Comparison of ENCODE assay signal across 8 cellular contexts in the genomic region with DNA sequence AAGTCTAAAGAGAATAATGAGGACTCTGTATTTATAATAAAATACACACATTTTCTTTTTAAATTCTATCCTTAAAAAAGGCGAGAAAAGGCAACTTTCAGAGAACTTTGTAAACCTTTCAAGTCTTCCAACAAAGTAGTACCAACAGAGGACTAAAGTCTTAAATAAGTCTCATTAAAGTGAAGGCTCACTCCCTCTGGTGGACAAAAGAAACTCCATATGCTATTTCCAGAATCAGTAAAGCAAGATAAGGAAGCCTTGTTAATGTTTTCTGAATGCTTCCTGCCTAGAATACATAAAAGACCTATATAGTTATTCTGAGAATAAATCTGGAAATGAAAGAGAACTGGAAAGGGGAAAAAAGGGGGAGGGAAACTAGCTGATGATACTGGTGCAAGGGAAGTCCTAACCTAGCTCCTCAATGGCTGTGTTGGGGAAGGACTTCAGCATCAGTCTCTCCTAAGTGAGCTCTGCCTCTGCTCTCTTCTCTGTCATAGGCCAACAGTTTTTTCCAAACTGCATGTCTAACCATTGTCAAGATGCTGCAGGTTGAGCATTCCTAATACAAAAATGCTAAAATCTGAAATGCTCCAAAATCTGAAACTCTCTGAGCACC. TPM values are rescaled to one million over a fixed set of nuclear protein-coding genes. Genes with fewer than 3 reads are reported as not detected.
DNase-seq lines count a peak whose midpoint lies in the region; ATAC-seq, FAIRE-seq and TF ChIP-seq lines count a peak whose summit lies in the region.

No MANE protein-coding gene starts in this region.

- peaks cover 1% of the 10 kb centered on the region; the same call in 1 of the 2 replicates for H3K23me2 ChIP-seq in H1 (ENCODE audit: low read depth, low read length)

- H4K5ac ChIP-seq in H1 (ENCODE audit: insufficient read length, low read depth, low read length), result no peak overlapping the region

- CTCF ChIA-PET in H1 (lab: Charles Lee; ENCODE audit: partially characterized antibody), result interaction anchor here (0.6 to 3.0 kb wide), 20 partner anchors 11 to 233 kb away, joined by 3 to 27 read pairs (median 4); partner anchors contain the start of gene ZNF131

- H3K27me3 ChIP-seq in H1 (replicated peaks in 1 of 4; ENCODE audit: control insufficient read depth in 3 of 4, extremely low read depth in 1 of 4, insufficient read depth in 3 of 4, low read length in 3 of 4), result no peaks in the 10 kb centered on the region

- no peak overlapping the region for H4K91ac ChIP-seq in H1 (replicated peaks; ENCODE audit: insufficient read length, low read length)

- no peaks in the 10 kb centered on the region for H3K9me3 ChIP-seq in H1 (ENCODE audit: insufficient read depth in 2 of 2, low read depth in 1 of 2, low read length in 1 of 2)

- DNase-seq in NCI-H1417 (lab: John Stamatoyannopoulos, UW) (peak; percentile 28 to 77 (median 74)), NCI-H1417 treated with DMSO at 0.1 percent for 48 hours (lab: John Stamatoyannopoulos, UW) (no peak), MV-4-11 (lab: John Stamatoyannopoulos, UW) (peak; percentile 77), SK-MEL-5 (ENCODE audit: low read depth, low spot score) (peak; percentile 90), H1 (ENCODE audit: low read depth in 1 of 2, low spot score in 2 of 2) (no peak), naive B cell (peak; percentile 41), GOT3 (lab: John Stamatoyannopoulos, UW) (no peak)

- no peak overlapping the region for H3K18ac ChIP-seq in H1 (ENCODE audit: extremely low read depth, low read length)

- in situ Hi-C loops in SK-MEL-5 (cut with HindIII; ENCODE audit: low pct_unique_long_range_greater_than_20kb, low sequenced_read_pairs), result no loop called here

- H3K79me1 ChIP-seq in H1 (ENCODE audit: low read depth, low read length), result no peaks in the 10 kb centered on the region

- H3K36me3 ChIP-seq in H1 (ENCODE audit: control insufficient read depth in 2 of 4, insufficient read depth in 4 of 4, low read length in 3 of 4), result peaks cover 0 to 43% (median 4%) of the 10 kb centered on the region in 4 experiments; a peak in 3 of 8 replicates

- H2BK20ac ChIP-seq in H1 (ENCODE audit: low read length), result no peak overlapping the region

- peaks cover 26 to 42% of the 10 kb centered on the region in 2 experiments for H4K20me1 ChIP-seq in H1 (replicated peaks in 1 of 2; ENCODE audit: control insufficient read depth in 1 of 2, insufficient read depth in 2 of 2, low read length in 2 of 2)

- no peak overlapping the region for H2BK12ac ChIP-seq in H1 (ENCODE audit: low read depth, low read length)

- POLR2A ChIA-PET in H1 (lab: Charles Lee; ENCODE audit: partially characterized antibody), result interaction anchor here (1.0 kb wide), 1 partner anchor 10 kb away, joined by 3 read pairs; no protein-coding TSS in a partner anchor

- H3K4me1 ChIP-seq in H1 (replicated peaks in 1 of 4; ENCODE audit: control insufficient read depth in 3 of 4, insufficient read depth in 4 of 4, low read length in 3 of 4), result peaks cover 2 to 12% (median 8%) of the 10 kb centered on the region in 4 experiments; a peak in 6 of 7 replicates

- peak overlapping the region in 4 of 6 donors; percentile 1 to 55 (median 16) for H3K27ac Mint-ChIP-seq in naive B cell

- H3K9ac ChIP-seq in H1 (replicated peaks in 1 of 4; ENCODE audit: extremely low read depth in 1 of 4, low read depth in 3 of 4, low read length in 3 of 4), result no peak overlapping the region

- TF ChIP-seq EP300 in H1 (IDR thresholded peaks at IDR 0.05; ENCODE audit: borderline replicate concordance in 1 of 2, low read depth in 2 of 2, low read length in 2 of 2), result no peak

- 75% methylated on average over 1 of the region's 1 CpG; no CpG with 5 or more reads in 1 of the 2 experiments for WGBS in H1 (ENCODE audit: extremely low coverage in 1 of 2, insufficient coverage in 1 of 2, insufficient read length in 1 of 2, insufficient replicate concordance in 2 of 2, low coverage in 1 of 2, low lambda C conversion rate in 2 of 2, missing lambda C conversion rate in 1 of 2), 2 experiments

- H3K4ac ChIP-seq in H1 (replicated peaks; ENCODE audit: insufficient read length, low read depth, low read length), result no peak overlapping the region

- H3K27me3 Mint-ChIP-seq in naive B cell, result no peaks in the 10 kb centered on the region

- H3K4me2 ChIP-seq in H1 (ENCODE audit: insufficient read depth in 1 of 2, low read depth in 2 of 2, low read length in 2 of 2), result no peak overlapping the region

- no peak overlapping the region for H2BK5ac ChIP-seq in H1 (ENCODE audit: low read depth, low read length)

- H3K9me3 Mint-ChIP-seq in naive B cell, result no peaks in the 10 kb centered on the region

- H3K4me3 Mint-ChIP-seq in naive B cell, result peak overlapping the region in 1 of 8 donors; percentile 14

- FAIRE-seq in H1 (lab: Jason Lieb, UNC), result no peak

- H2BK15ac ChIP-seq in H1 (ENCODE audit: low read length), result no peak overlapping the region

- no peak overlapping the region for H3K23ac ChIP-seq in H1 (ENCODE audit: insufficient read length)

- H3K4me1 Mint-ChIP-seq in naive B cell, result peaks cover 27 to 65% (median 49%) of the 10 kb centered on the region in 3 donors

- ATAC-seq in GM21825 (IDR thresholded peaks at IDR 0.05; ENCODE audit: unreplicated experiment) (peak; percentile 57), naive B cell (ENCODE audit: low read depth in 2 of 2) (peak; percentile 70 to 79)

- no peak overlapping the region for H2AFZ ChIP-seq in H1 (ENCODE audit: low read length)

- H4K8ac ChIP-seq in H1 (ENCODE audit: extremely low read depth, insufficient read depth, low read length), result no peak overlapping the region

- no peak overlapping the region for H2AK5ac ChIP-seq in H1 (ENCODE audit: low read depth, low read length)

- H2BK120ac ChIP-seq in H1 (replicated peaks; ENCODE audit: low read depth, low read length), result no peak overlapping the region

- peak; percentile 39 to 43 for TF ChIP-seq RAD21 in H1 (IDR thresholded peaks at IDR 0.05 in 1 of 2, conservative IDR thresholded peaks at IDR 0.05 in 1 of 2; ENCODE audit: low read depth in 2 of 2, low read length in 2 of 2)

- H3K79me2 ChIP-seq in H1 (ENCODE audit: control insufficient read depth in 1 of 2, insufficient read depth in 2 of 2, low read length in 2 of 2), result peaks cover 30 to 100% of the 10 kb centered on the region in 2 experiments

- H3K27ac ChIP-seq in H1 (ENCODE audit: low read depth, low read length), result no peak overlapping the region

- peak in 2 of 3 experiments; percentile 18 to 52; a peak in 2 of 4 replicates for TF ChIP-seq CTCF in H1 (IDR thresholded peaks at IDR 0.05; ENCODE audit: control extremely low read depth in 1 of 3, insufficient read depth in 1 of 3, low read depth in 1 of 3, low read length in 3 of 3)

- no peak overlapping the region for H3K14ac ChIP-seq in H1 (ENCODE audit: insufficient read length)

- H3K4me3 ChIP-seq in H1 (ENCODE audit: extremely low read depth in 1 of 4, insufficient read depth in 2 of 4, low read depth in 3 of 4, low read length in 4 of 4), result no peak overlapping the region

- TF ChIP-seq POLR2A in H1 (IDR thresholded peaks at IDR 0.05; ENCODE audit: control extremely low read depth in 1 of 2, low read depth in 2 of 2, low read length in 2 of 2), result no peak

- H3K56ac ChIP-seq in H1 (replicated peaks; ENCODE audit: insufficient read length, low read depth, low read length), result no peak overlapping the region

- H3K36me3 Mint-ChIP-seq in naive B cell, result peaks cover 0 to 2% of the 10 kb centered on the region in 2 donors

TF ChIP-seq in H1, 55 proteins besides CTCF, POLR2A, EP300 and RAD21:
- TF ChIP-seq SIRT6 (IDR thresholded peaks at IDR 0.05; ENCODE audit: low read length), result no peak
- 0 out of 2 replicates have a peak, but pooled peaks have one; percentile 5 for TF ChIP-seq SIX5 (IDR thresholded peaks at IDR 0.05; ENCODE audit: low read depth, low read length)
TF ChIP-seq in H1: peak in this region for 1.

RNA-seq across cellular contexts. Expression of gene HMGCS1, which starts 7.2 kb away (rescaled TPM):
- 35.4 and 37.4 TPM in 2 replicates for total RNA-seq in SK-MEL-5 (2014; rRNA removed; shearing (Covaris generic))
- polyA plus RNA-seq in SK-MEL-5 (2015; cell fraction: cytosol; rRNA removed), result 26.1 and 38.8 TPM in 2 replicates
- 68.4 and 90.0 TPM in 2 replicates for polyA plus RNA-seq in SK-MEL-5 (2015; cell fraction: nucleus; rRNA removed)
- 230 and 236 TPM in 2 replicates for total RNA-seq in H1 (2021; fragmentation: NEBNext Ultra II Directional; extraction: Animal tissue kit (Norgen Biotek cat#: 25700))
- polyA plus RNA-seq in H1 (2011; rRNA removed) (45.2 and 63.6 TPM in 2 replicates), naive B cell (ENCODE audit: low read depth in 6 of 6) (10 to 100 TPM; 16.4 to 24.8 (median 19.7) TPM)
- 91.4 TPM for polyA plus RNA-seq in H1 (2011; cell fraction: cytosol; rRNA removed)
- 34.7 TPM for polyA plus RNA-seq in H1 (2011; cell fraction: nucleus; rRNA removed)
- polyA plus RNA-seq in H1 (2012, experiment 1 of 2), result 121 to 218 TPM (median 145 TPM) in 4 replicates
- polyA plus RNA-seq in H1 (2012, experiment 2 of 2), result 11.8 TPM
- polyA plus RNA-seq in H1 (2013, experiment 1 of 2), result 214 TPM
- polyA plus RNA-seq in H1 (2013, experiment 2 of 2), result 235 TPM
- 152 and 224 TPM in 2 replicates for polyA minus RNA-seq in H1 (2011; rRNA and poly(A)+ RNA removed)
- 128 TPM for polyA minus RNA-seq in H1 (2011; cell fraction: cytosol; rRNA and poly(A)+ RNA removed)
- 107 TPM for polyA minus RNA-seq in H1 (2011; cell fraction: nucleus; rRNA and poly(A)+ RNA removed)

Comparison
In these comparisons a context has a peak if more than half of its experiments do, and no peak if none do; other contexts are left out.
1. DNase-seq: peak in NCI-H1417 (3 of 3), MV-4-11 (single experiment), SK-MEL-5 (single experiment) and naive B cell (single experiment); none in NCI-H1417 treated with DMSO at 0.1 percent for 48 hours (single experiment), H1 (0 of 2) and GOT3 (single experiment).